ENCODE assay signal across 1 cellular context in the genomic region with DNA sequence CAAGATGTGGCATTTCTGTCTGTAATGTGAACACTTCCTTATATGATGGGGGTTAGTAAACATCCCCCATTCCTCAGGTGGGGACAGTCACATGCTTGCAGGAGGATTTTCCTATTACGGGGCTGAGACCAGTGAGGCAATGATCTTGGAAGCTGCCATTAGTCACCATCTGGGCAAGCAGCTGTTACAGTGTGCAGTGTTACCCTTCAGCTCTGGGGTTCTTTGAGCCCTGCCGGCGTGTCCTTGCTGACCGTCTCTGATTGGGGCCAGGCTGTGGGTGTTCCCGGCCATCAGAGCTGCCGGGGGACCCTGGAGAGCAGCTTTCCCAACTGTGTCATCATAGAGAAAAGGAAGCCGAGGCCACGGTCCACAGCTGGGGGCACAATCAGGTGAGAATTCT.
TF ChIP-seq lines count a peak whose summit lies in the region.

No MANE protein-coding gene starts in this region.

TF ChIP-seq in H1, 55 proteins besides CTCF, POLR2A, EP300 and RAD21:
- TF ChIP-seq SP1 (IDR thresholded peaks at IDR 0.05; ENCODE audit: low read depth, low read length): no peak
- TF ChIP-seq BCL11A (IDR thresholded peaks at IDR 0.05; ENCODE audit: low read depth in 2 of 2, low read length in 2 of 2): no peak
- no peak for TF ChIP-seq POLR2AphosphoS5 (IDR thresholded peaks at IDR 0.05; ENCODE audit: low read depth, low read length)
- TF ChIP-seq TEAD4 (IDR thresholded peaks at IDR 0.05; ENCODE audit: low read depth, low read length): no peak
- TF ChIP-seq SP2 (IDR thresholded peaks at IDR 0.05; ENCODE audit: low read length): no peak
- TF ChIP-seq SP4 (IDR thresholded peaks at IDR 0.05; ENCODE audit: low read length): no peak
- TF ChIP-seq, protein P1, sequence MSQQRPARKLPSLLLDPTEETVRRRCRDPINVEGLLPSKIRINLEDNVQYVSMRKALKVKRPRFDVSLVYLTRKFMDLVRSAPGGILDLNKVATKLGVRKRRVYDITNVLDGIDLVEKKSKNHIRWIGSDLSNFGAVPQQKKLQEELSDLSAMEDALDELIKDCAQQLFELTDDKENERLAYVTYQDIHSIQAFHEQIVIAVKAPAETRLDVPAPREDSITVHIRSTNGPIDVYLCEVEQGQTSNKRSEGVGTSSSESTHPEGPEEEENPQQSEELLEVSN (IDR thresholded peaks at IDR 0.05): no peak
- no peak for TF ChIP-seq RFX5 (IDR thresholded peaks at IDR 0.05; ENCODE audit: borderline replicate concordance, low read depth, low read length)
- TF ChIP-seq CHD2 (IDR thresholded peaks at IDR 0.05; ENCODE audit: low read length): no peak
- TF ChIP-seq SIX5 (IDR thresholded peaks at IDR 0.05; ENCODE audit: low read depth, low read length): no peak
- no peak for TF ChIP-seq ZNF274 (IDR thresholded peaks at IDR 0.05; ENCODE audit: borderline replicate concordance, extremely low read depth, low read length)
- no peak for TF ChIP-seq TAF7 (optimal IDR thresholded peaks at IDR 0.05; ENCODE audit: borderline replicate concordance, low read depth, low read length)
- no peak for TF ChIP-seq KDM4A (IDR thresholded peaks at IDR 0.05; ENCODE audit: low read depth, low read length, severe bottlenecking)
- TF ChIP-seq FOSL1 (IDR thresholded peaks at IDR 0.05; ENCODE audit: insufficient read depth, low read depth, low read length): no peak
- no peak for TF ChIP-seq SAP30 (IDR thresholded peaks at IDR 0.05; ENCODE audit: insufficient read depth, insufficient replicate concordance, low read length)
- TF ChIP-seq JUN (IDR thresholded peaks at IDR 0.05; ENCODE audit: low read depth, low read length): no peak
- TF ChIP-seq MAFK (IDR thresholded peaks at IDR 0.05; ENCODE audit: low read depth, low read length): no peak
